Comparison of ENCODE assay signal across 12 cellular contexts in genomic region chr6:143851706-143852105, GRCh38. TPM values are rescaled to one million over a fixed set of nuclear protein-coding genes. Genes with fewer than 3 reads are reported as not detected.
DNase-seq lines count a peak whose midpoint lies in the region; ATAC-seq, FAIRE-seq and TF ChIP-seq lines count a peak whose summit lies in the region.
"Not testable (repeated sequence)": the region's sequence is repeated elsewhere in the genome, so short reads cannot be mapped to it uniquely, and the experiment has no call there.
"Had no signal": no experiment of that assay in that cellular context is flagged by ENCODE, and none has a peak within 500 bp of the region (broad histone marks: within the 10 kb centered on the region; RNA-seq: fewer than 3 reads in every experiment).

No MANE protein-coding gene starts in this region.

- not testable (repeated sequence) for H3K4me2 ChIP-seq in K562 (ENCODE audit: insufficient read depth, low read length); HepG2 (ENCODE audit: low read depth, low read length)

- H3K27me3 ChIP-seq in K562 (ENCODE audit: control insufficient read depth in 2 of 2, insufficient read depth in 2 of 2, low read length in 2 of 2); HepG2 (ENCODE audit: control insufficient read depth in 1 of 2, insufficient read depth in 2 of 2, low read length in 2 of 2): not testable (repeated sequence)

- H3K9me3 ChIP-seq in K562 (replicated peaks; ENCODE audit: control insufficient read depth, insufficient read depth, low read depth, low read length); HepG2 (ENCODE audit: low read length): not testable (repeated sequence)

- H3K4me1 ChIP-seq in K562 (replicated peaks in 1 of 2; ENCODE audit: control insufficient read depth in 2 of 2, insufficient read depth in 2 of 2, low read length in 2 of 2), result not testable (repeated sequence)
- peaks cover 11% of the 10 kb centered on the region; the same call in 1 of the 2 replicates for H3K4me1 ChIP-seq in HepG2 (ENCODE audit: insufficient read depth, low read length)

- H3K36me3 ChIP-seq in K562 (ENCODE audit: control insufficient read depth, insufficient read depth, low read length) (peaks cover 86% of the 10 kb centered on the region), HepG2 (replicated peaks in 1 of 2; ENCODE audit: control insufficient read depth in 1 of 2, insufficient read depth in 2 of 2, low read length in 2 of 2) (peaks cover 21 to 59% of the 10 kb centered on the region in 2 experiments)

- not testable (repeated sequence) for ATAC-seq in SK-N-SH treated with all-trans-retinoic acid at 6 μM for 48 hours, K562, HepG2

- POLR2A ChIA-PET in K562 (lab: Yijun Ruan, JAX); HepG2 (lab: Yijun Ruan, JAX): not testable (repeated sequence)

- H3K27ac ChIP-seq in K562 (ENCODE audit: extremely low read depth, low read depth, low read length); HepG2 (ENCODE audit: extremely low read length, insufficient read depth, low read length): not testable (repeated sequence)

- FAIRE-seq in K562 (lab: Jason Lieb, UNC); HepG2 (lab: Jason Lieb, UNC): not testable (repeated sequence)

- not testable (repeated sequence) for H3K27me3 Mint-ChIP-seq in activated naive CD4-positive, alpha-beta T cell treated with anti-CD3 and anti-CD28 coated beads, Interleukin-2, amount 50 U/mL, for 24 hours

- TF ChIP-seq RAD21 in K562 (CRISPR knock-in tag; conservative IDR thresholded peaks at IDR 0.05 in 1 of 2, IDR thresholded peaks at IDR 0.05 in 1 of 2); HepG2 (CRISPR knock-in tag; IDR thresholded peaks at IDR 0.05): not testable (repeated sequence)

- H3K36me3 Mint-ChIP-seq in activated naive CD4-positive, alpha-beta T cell treated with anti-CD3 and anti-CD28 coated beads, Interleukin-2, amount 50 U/mL, for 24 hours, result peaks cover 78% of the 10 kb centered on the region

- peak overlapping the region; percentile 10 for H3K27ac Mint-ChIP-seq in activated naive CD4-positive, alpha-beta T cell treated with anti-CD3 and anti-CD28 coated beads, Interleukin-2, amount 50 U/mL, for 24 hours

- peaks cover 72% of the 10 kb centered on the region for H3K4me1 Mint-ChIP-seq in activated naive CD4-positive, alpha-beta T cell treated with anti-CD3 and anti-CD28 coated beads, Interleukin-2, amount 50 U/mL, for 24 hours

- H3K4me3 ChIP-seq in K562; HepG2 (replicated peaks in 1 of 3; ENCODE audit: insufficient read depth in 1 of 3, low read depth in 2 of 3, low read length in 3 of 3): not testable (repeated sequence)

- in situ Hi-C loops in K562 (cut with MboI); HepG2 (cut with HindIII; ENCODE audit: extremely low pct_ligation_motif_present, low pct_unique_long_range_greater_than_20kb): not testable (repeated sequence)

- CTCF ChIA-PET in K562 (lab: Yijun Ruan, JAX; ENCODE audit: low intra/inter-chr PET ratio); HepG2 (lab: Yijun Ruan, JAX; ENCODE audit: low intra/inter-chr PET ratio, low total read pairs): not testable (repeated sequence)

- BruUV-seq in K562 (replicated peaks; lab: Mats Ljungman, UMichigan); HepG2 (replicated peaks; lab: Mats Ljungman, UMichigan): not testable (repeated sequence)

- H2AFZ ChIP-seq in K562 (ENCODE audit: low read depth, low read length); HepG2 (ENCODE audit: low read length): not testable (repeated sequence)

- intact Hi-C loops in K562 (cut with micrococcal nuclease); HepG2 (cut with micrococcal nuclease; ENCODE audit: unreplicated experiment): not testable (repeated sequence)

- TF ChIP-seq POLR2A in K562 (conservative IDR thresholded peaks at IDR 0.05); HepG2 (IDR thresholded peaks at IDR 0.05; ENCODE audit: insufficient read depth in 1 of 2, low read depth in 2 of 2, low read length in 2 of 2): not testable (repeated sequence)

- DNase-seq in K562 (ENCODE audit: extremely low read depth in 1 of 4, low spot score in 3 of 4); HepG2 (ENCODE audit: low spot score): not testable (repeated sequence)

- 76% methylated on average over 2 of the region's 3 CpGs for WGBS in K562 (ENCODE audit: insufficient coverage, low coverage, missing lambda C conversion rate)
- WGBS in HepG2 (ENCODE audit: low lambda C conversion rate), result 97% methylated on average over 3 of the region's 3 CpGs

- not testable (repeated sequence) for TF ChIP-seq CTCF in K562 (IDR thresholded peaks at IDR 0.05 in 2 of 3, conservative IDR thresholded peaks at IDR 0.05 in 1 of 3; ENCODE audit: insufficient read depth in 2 of 3, low read depth in 1 of 3, low read length in 3 of 3); HepG2 (CRISPR knock-in tag; IDR thresholded peaks at IDR 0.05)

- H3K79me2 ChIP-seq in K562 (ENCODE audit: control insufficient read depth, insufficient read depth, low read length) (peaks cover 79% of the 10 kb centered on the region), HepG2 (ENCODE audit: insufficient read depth, low read length) (peaks cover 33% of the 10 kb centered on the region)

- H4K20me1 ChIP-seq in K562 (replicated peaks; ENCODE audit: control insufficient read depth, insufficient read depth, low read length); HepG2 (ENCODE audit: insufficient read depth, low read length): not testable (repeated sequence)

- not testable (repeated sequence) for TF ChIP-seq EP300 in K562 (IDR thresholded peaks at IDR 0.05; ENCODE audit: low read length); HepG2 (IDR thresholded peaks at IDR 0.05; ENCODE audit: low read depth in 2 of 2, low read length in 2 of 2); HepG2 (CRISPR knock-in tag; IDR thresholded peaks at IDR 0.05; ENCODE audit: borderline replicate concordance)

- H3K9me1 ChIP-seq in K562 (ENCODE audit: control insufficient read depth, insufficient read depth, low read length), result not testable (repeated sequence)

- not testable (repeated sequence) for H3K4me3 Mint-ChIP-seq in activated naive CD4-positive, alpha-beta T cell treated with anti-CD3 and anti-CD28 coated beads, Interleukin-2, amount 50 U/mL, for 24 hours

- not testable (repeated sequence) for H3K9ac ChIP-seq in K562 (ENCODE audit: insufficient read depth in 1 of 2, low read depth in 2 of 2, low read length in 2 of 2); HepG2 (ENCODE audit: insufficient read depth, low read depth, low read length)

- not testable (repeated sequence) for H3K9me3 Mint-ChIP-seq in activated naive CD4-positive, alpha-beta T cell treated with anti-CD3 and anti-CD28 coated beads, Interleukin-2, amount 50 U/mL, for 24 hours

RNA-seq across cellular contexts. Expression of gene LTV1, which starts 8.6 kb away (rescaled TPM):
- total RNA-seq in K562 (2011; cell fraction: chromatin; rRNA removed; ENCODE audit: low replicate concordance), result 15.2 and 38.3 TPM in 2 replicates
- total RNA-seq in K562 (2011; cell fraction: nucleolus; rRNA removed), result 10.5 and 12.2 TPM in 2 replicates
- total RNA-seq in K562 (2011; cell fraction: nucleoplasm; rRNA removed), result 10.1 and 13.8 TPM in 2 replicates
- total RNA-seq in K562 (2014; rRNA removed), result 66.8 and 80.1 TPM in 2 replicates
- 119 and 142 TPM in 2 replicates for total RNA-seq in K562 (2014; rRNA removed; fragmentation: Illumina TruSeq; extraction: Trizol)
- 140 and 148 TPM in 2 replicates for total RNA-seq in K562 (2015; rRNA removed; fragmentation: Illumina TruSeq; extraction: Trizol)
- total RNA-seq in K562 (2021), result 65.7 and 70.7 TPM in 2 replicates
- polyA plus RNA-seq in K562 (2011; rRNA removed), result 35.9 and 57.9 TPM in 2 replicates
- polyA plus RNA-seq in K562 (2011; cell fraction: cytosol; rRNA removed), result 6.3 and 12.5 TPM in 2 replicates
- polyA plus RNA-seq in K562 (2011; cell fraction: nucleus; rRNA removed), result 31.6 and 33.6 TPM in 2 replicates
- polyA plus RNA-seq in K562 (2012), result 38.2 and 83.0 TPM in 2 replicates
- 114 and 123 TPM in 2 replicates for polyA plus RNA-seq in K562 (2014; fragmentation: Illumina TruSeq; extraction: Trizol)
- 100 to 1,000 TPM in 1 of 2 experiments, 10 to 100 TPM in 1; 88.3 to 162 TPM for polyA plus RNA-seq in K562 (2014; fragmentation: Nextera tagmentation; extraction: Ambion mirVana)
- 123 and 141 TPM in 2 replicates for polyA plus RNA-seq in K562 (2014; rRNA removed)
- polyA minus RNA-seq in K562 (2011; rRNA and poly(A)+ RNA removed), result 46.1 and 49.2 TPM in 2 replicates
- polyA minus RNA-seq in K562 (2011; cell fraction: cytosol; rRNA and poly(A)+ RNA removed), result 14.5 and 19.7 TPM in 2 replicates
- polyA minus RNA-seq in K562 (2011; cell fraction: nucleus; rRNA and poly(A)+ RNA removed), result 18.6 and 26.7 TPM in 2 replicates
- 85.8 and 122 TPM in 2 replicates for total RNA-seq in HepG2 (2016; rRNA removed; fragmentation: Illumina TruSeq; extraction: Trizol)
- 15.6 and 17.4 TPM in 2 replicates for total RNA-seq in HepG2 (2016; cell fraction: cytosol; rRNA removed; fragmentation: Illumina TruSeq; extraction: Trizol; ENCODE audit: low read depth)
- 84.4 and 118 TPM in 2 replicates for total RNA-seq in HepG2 (2016; cell fraction: insoluble cytoplasmic fraction; rRNA removed; fragmentation: Illumina TruSeq; extraction: Trizol)
- 31.8 and 36.3 TPM in 2 replicates for total RNA-seq in HepG2 (2016; cell fraction: membrane; rRNA removed; fragmentation: Illumina TruSeq; extraction: Trizol)
- total RNA-seq in HepG2 (2016; cell fraction: nucleus; rRNA removed; fragmentation: Illumina TruSeq; extraction: Trizol), result 69.7 and 73.2 TPM in 2 replicates
- 15.9 and 21.1 TPM in 2 replicates for polyA plus RNA-seq in HepG2 (2011; rRNA removed)
- 6.1 and 9.5 TPM in 2 replicates for polyA plus RNA-seq in HepG2 (2011; cell fraction: cytosol; rRNA removed)
- polyA plus RNA-seq in HepG2 (2011; cell fraction: nucleus; rRNA removed), result 21.7 and 25.4 TPM in 2 replicates
- polyA plus RNA-seq in HepG2 (2012), result 32.5 and 45.9 TPM in 2 replicates
- 12.9 and 13.2 TPM in 2 replicates for polyA plus RNA-seq in HepG2 (2016; cell fraction: cytosol; fragmentation: Illumina TruSeq; extraction: Trizol; ENCODE audit: low read depth)
- polyA plus RNA-seq in HepG2 (2016; cell fraction: insoluble cytoplasmic fraction; fragmentation: Illumina TruSeq; extraction: Trizol; ENCODE audit: low read depth), result 129 and 141 TPM in 2 replicates
- polyA plus RNA-seq in HepG2 (2016; cell fraction: membrane; fragmentation: Illumina TruSeq; extraction: Trizol; ENCODE audit: low read depth), result 19.2 and 19.9 TPM in 2 replicates
- polyA plus RNA-seq in HepG2 (2016; cell fraction: nucleus; fragmentation: Illumina TruSeq; extraction: Trizol; ENCODE audit: insufficient read depth, low read depth), result 128 and 133 TPM in 2 replicates
- 2.3 and 2.5 TPM in 2 replicates for polyA minus RNA-seq in HepG2 (2011; rRNA and poly(A)+ RNA removed; ENCODE audit: low replicate concordance)
- polyA minus RNA-seq in HepG2 (2011; cell fraction: cytosol; rRNA and poly(A)+ RNA removed), result 8.6 and 9.2 TPM in 2 replicates
- 37.7 and 42.4 TPM in 2 replicates for polyA minus RNA-seq in HepG2 (2011; cell fraction: nucleus; rRNA and poly(A)+ RNA removed)

RNA-seq across cellular contexts. Expression of gene ZC2HC1B, which starts 12.6 kb away (rescaled TPM):
- total RNA-seq in K562 (2011; cell fraction: chromatin; rRNA removed; ENCODE audit: low replicate concordance), result not detected in 2 replicates
- not detected in 2 replicates for total RNA-seq in K562 (2011; cell fraction: nucleolus; rRNA removed)
- not detected in 2 replicates for total RNA-seq in K562 (2011; cell fraction: nucleoplasm; rRNA removed)
- total RNA-seq in K562 (2014; rRNA removed) (not detected in 2 replicates), K562 (2014; rRNA removed; fragmentation: Illumina TruSeq; extraction: Trizol) (not detected in 2 replicates), K562 (2015; rRNA removed; fragmentation: Illumina TruSeq; extraction: Trizol) (not detected in 2 replicates), K562 (2021) (not detected in 2 replicates), HepG2 (2016; rRNA removed; fragmentation: Illumina TruSeq; extraction: Trizol) (not detected in 2 replicates)
- polyA plus RNA-seq in K562 (2011; rRNA removed) (not detected in 2 replicates), K562 (2014; fragmentation: Illumina TruSeq; extraction: Trizol) (not detected in 2 replicates), K562 (2014; fragmentation: Nextera tagmentation; extraction: Ambion mirVana) (not detected), K562 (2014; rRNA removed) (not detected in 2 replicates), HepG2 (2011; rRNA removed) (not detected in 2 replicates)
- polyA plus RNA-seq in K562 (2011; cell fraction: cytosol; rRNA removed), result not detected in 2 replicates
- polyA plus RNA-seq in K562 (2011; cell fraction: nucleus; rRNA removed), result not detected in 2 replicates
- not detected in 2 replicates for polyA plus RNA-seq in K562 (2012)
- polyA minus RNA-seq in K562 (2011; rRNA and poly(A)+ RNA removed), result not detected in 2 replicates
- not detected in 2 replicates for polyA minus RNA-seq in K562 (2011; cell fraction: cytosol; rRNA and poly(A)+ RNA removed)
- not detected in 2 replicates for polyA minus RNA-seq in K562 (2011; cell fraction: nucleus; rRNA and poly(A)+ RNA removed)
- total RNA-seq in HepG2 (2016; cell fraction: cytosol; rRNA removed; fragmentation: Illumina TruSeq; extraction: Trizol; ENCODE audit: low read depth), result not detected in 2 replicates
- not detected in 2 replicates for total RNA-seq in HepG2 (2016; cell fraction: insoluble cytoplasmic fraction; rRNA removed; fragmentation: Illumina TruSeq; extraction: Trizol)
- not detected in 2 replicates for total RNA-seq in HepG2 (2016; cell fraction: membrane; rRNA removed; fragmentation: Illumina TruSeq; extraction: Trizol)
- total RNA-seq in HepG2 (2016; cell fraction: nucleus; rRNA removed; fragmentation: Illumina TruSeq; extraction: Trizol), result not detected in 2 replicates
- not detected in 2 replicates for polyA plus RNA-seq in HepG2 (2011; cell fraction: cytosol; rRNA removed)
- polyA plus RNA-seq in HepG2 (2011; cell fraction: nucleus; rRNA removed), result not detected in 2 replicates
- not detected in 2 replicates for polyA plus RNA-seq in HepG2 (2012)
- not detected in 2 replicates for polyA plus RNA-seq in HepG2 (2016; cell fraction: cytosol; fragmentation: Illumina TruSeq; extraction: Trizol; ENCODE audit: low read depth)
- polyA plus RNA-seq in HepG2 (2016; cell fraction: insoluble cytoplasmic fraction; fragmentation: Illumina TruSeq; extraction: Trizol; ENCODE audit: low read depth), result not detected in 2 replicates
- not detected in 2 replicates for polyA plus RNA-seq in HepG2 (2016; cell fraction: membrane; fragmentation: Illumina TruSeq; extraction: Trizol; ENCODE audit: low read depth)
- polyA plus RNA-seq in HepG2 (2016; cell fraction: nucleus; fragmentation: Illumina TruSeq; extraction: Trizol; ENCODE audit: insufficient read depth, low read depth), result not detected in 2 replicates
- not detected in 2 replicates for polyA minus RNA-seq in HepG2 (2011; rRNA and poly(A)+ RNA removed; ENCODE audit: low replicate concordance)
- polyA minus RNA-seq in HepG2 (2011; cell fraction: cytosol; rRNA and poly(A)+ RNA removed), result not detected in 2 replicates
- not detected in 2 replicates for polyA minus RNA-seq in HepG2 (2011; cell fraction: nucleus; rRNA and poly(A)+ RNA removed)
- total RNA-seq: A673; CD4-positive, alpha-beta memory T cell; CD4-positive, CD25-positive, alpha-beta regulatory T cell; CD8-positive, alpha-beta memory T cell; Daoy; G401 had no signal
- polyA plus RNA-seq: AG04450; CD14-positive monocyte; CD4-positive, alpha-beta memory T cell; CD4-positive, CD25-positive, alpha-beta regulatory T cell; CD8-positive, alpha-beta memory T cell had no signal
